26 cellular contexts compared by ENCODE assay signal in genomic region chr14:69244946-69245345, GRCh38. TPM values are rescaled to one million over a fixed set of nuclear protein-coding genes. Genes with fewer than 3 reads are reported as not detected.
"Had no signal": no experiment of that assay in that cellular context is flagged by ENCODE, and none has a peak within 500 bp of the region (broad histone marks: within the 10 kb centered on the region; RNA-seq: fewer than 3 reads in every experiment).

No MANE protein-coding gene starts in this region.

- H3K27me3 ChIP-seq: colonic mucosa, gastrocnemius medialis, hepatocyte, ovary, sigmoid colon, tibial nerve, upper lobe of right lung, vagina had no signal

- H3K4me3 ChIP-seq: colonic mucosa, gastrocnemius medialis, hepatocyte, lung, ovary, psoas muscle, sigmoid colon, thoracic aorta, tibial nerve, upper lobe of right lung, vagina had no signal

- H3K9me3 ChIP-seq: colonic mucosa, gastrocnemius medialis, ovary, psoas muscle, sigmoid colon, thoracic aorta, tibial nerve, upper lobe of right lung, vagina had no signal

- H3K4me2 ChIP-seq: hepatocyte had no signal

- DNase-seq: colonic mucosa; effector CD8-positive, alpha-beta T cell; endodermal cell; gastrocnemius medialis; left colon; natural killer cell; occipital lobe; ovary; posterior cingulate gyrus; psoas muscle; right cardiac atrium; sigmoid colon; stimulated activated CD4-positive, alpha-beta T cell treated with anti-CD3 and anti-CD28 coated beads, Interleukin-2, amount 100 ng/mL, for 24 hours; stimulated activated CD4-positive, alpha-beta T cell treated with anti-CD3 and anti-CD28 coated beads, Interleukin-4, amount 100 ng/mL, for 24 hours; stimulated activated naive CD8-positive, alpha-beta T cell treated with anti-CD3 and anti-CD28 coated beads, Interleukin-15, Interleukin-2, amounts not matched to agents 100 U/mL and 50 U/mL, for 24 hours; upper lobe of right lung had no signal

- H3K36me3 ChIP-seq: colonic mucosa, ovary had no signal

- H3K79me2 ChIP-seq: hepatocyte had no signal

- H3K4me1 ChIP-seq: colonic mucosa had no signal

- ATAC-seq: esophagus mucosa; gastrocnemius medialis; left colon; natural killer cell; psoas muscle; right cardiac atrium; stimulated activated effector memory CD8-positive, alpha-beta T cell treated with anti-CD3 and anti-CD28 coated beads, Interleukin-12 subunit alpha, Interleukin-12 subunit beta, amount 100 ng/mL, for 72 hours; stimulated activated naive CD8-positive, alpha-beta T cell treated with anti-CD3 and anti-CD28 coated beads, Interleukin-15, Interleukin-2, amounts not matched to agents 100 U/mL and 50 U/mL, for 24 hours; upper lobe of right lung had no signal

- H3K27ac ChIP-seq: colonic mucosa, epithelial cell of prostate, gastrocnemius medialis, hepatocyte, ovary, psoas muscle, sigmoid colon, thoracic aorta, tibial nerve, upper lobe of right lung, vagina had no signal

- H2AFZ ChIP-seq: hepatocyte had no signal

- FAIRE-seq: islet of Langerhans had no signal

RNA-seq across cellular contexts. Expression of gene GALNT16, which starts 15.0 kb away (rescaled TPM):
- total RNA-seq: mononuclear cell, natural killer cell had no signal
